In the genomic region with DNA sequence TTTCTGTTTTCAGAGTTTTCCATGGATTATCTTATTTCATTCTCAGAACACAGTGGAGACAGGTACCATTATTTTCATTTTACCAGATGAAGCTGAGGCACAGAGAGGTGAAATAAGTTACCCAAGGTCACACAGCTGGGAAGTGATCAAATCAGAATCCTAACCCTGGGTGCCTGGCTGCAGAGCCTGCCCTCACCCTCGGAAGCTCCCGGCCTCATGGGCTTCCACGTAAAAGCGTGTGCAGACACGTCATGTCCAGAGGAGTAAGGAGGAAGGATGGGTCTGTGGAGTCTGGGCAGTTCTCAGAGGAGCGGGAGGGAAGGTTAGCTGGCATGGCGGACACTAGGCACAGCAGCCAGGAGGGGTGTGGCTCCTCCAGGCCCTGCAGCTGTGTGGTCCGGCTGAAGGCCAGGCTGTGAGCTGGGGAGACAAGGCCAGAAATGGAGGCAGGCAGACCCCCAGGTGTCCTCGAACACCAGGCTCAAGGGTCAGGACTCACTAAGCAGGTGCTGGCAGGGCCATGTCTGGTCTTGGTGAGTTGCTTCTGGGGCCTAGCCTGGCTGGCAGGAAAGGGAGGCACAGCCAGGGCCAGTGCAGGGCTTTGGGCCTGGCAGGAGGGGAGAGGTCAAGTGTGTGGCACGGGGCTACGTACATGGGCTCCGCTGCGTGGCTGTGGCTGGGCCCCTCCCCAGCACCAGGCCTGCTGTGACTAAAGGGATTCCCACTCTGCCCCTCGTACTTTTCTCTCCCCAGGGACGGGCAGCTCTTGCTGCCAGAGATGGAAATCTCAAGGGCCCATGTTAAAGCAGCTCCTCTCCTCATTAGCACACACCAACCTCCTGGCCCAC, we compare ENCODE assay signal across 25 cellular contexts. TPM values are rescaled to one million over a fixed set of nuclear protein-coding genes. Genes with fewer than 3 reads are reported as not detected.
DNase-seq lines count a peak whose midpoint lies in the region; ATAC-seq and TF ChIP-seq lines count a peak whose summit lies in the region.
"Had no signal": no experiment of that assay in that cellular context is flagged by ENCODE, and none has a peak within 500 bp of the region (broad histone marks: within the 10 kb centered on the region; RNA-seq: fewer than 3 reads in every experiment).

No MANE protein-coding gene starts in this region.

- ATAC-seq in left ventricle myocardium superior, result peak; percentile 14
- peak; percentile 12 for ATAC-seq in esophagus mucosa
- ATAC-seq in GM18502 (IDR thresholded peaks at IDR 0.05; ENCODE audit: poor library complexity, unreplicated experiment), result no peak
- ATAC-seq: right lobe of liver; stimulated activated naive B cell treated with anti-CD40 and anti-IgM and Interleukin-4, amounts not matched to agents 10 μg/mL and 1 μg/mL and 100 μg/mL, for 72 hours had no signal

- H3K9me3 ChIP-seq in right atrium auricular region, result no peaks in the 10 kb centered on the region
- H3K9me3 ChIP-seq: right lobe of liver, thoracic aorta, vagina had no signal

- no peaks in the 10 kb centered on the region for H3K27me3 ChIP-seq in right atrium auricular region
- H3K27me3 ChIP-seq: right lobe of liver, vagina had no signal

- H3K27ac Mint-ChIP-seq in immature natural killer cell, result peak overlapping the region in 1 of 6 donors; percentile 28
- H3K27ac Mint-ChIP-seq: activated naive CD8-positive, alpha-beta T cell treated with anti-CD3 and anti-CD28 coated beads for 36 hours; activated T-helper 1 cell treated with anti-CD3 and anti-CD28 coated beads, Interleukin-12 subunit alpha, Interleukin-12 subunit beta, Interleukin-2, Interleukin-4 antibody, amounts not matched to agents 30 ng/mL and 10 ng/mL and 1 ng/mL, durations not matched to agents 14 hours and 24 hours and 36 hours; CD4-positive, alpha-beta memory T cell; natural killer cell treated with Interleukin-12 subunit alpha and Interleukin-12 subunit beta and Interleukin-15 and Interleukin-18, amount 100 ng/mL, for 72 hours; stimulated activated naive B cell treated with anti-CD40 and anti-IgM and Interleukin-4, amounts not matched to agents 10 μg/mL and 1 μg/mL and 100 μg/mL, for 72 hours had no signal

- H3K4me1 ChIP-seq in right atrium auricular region, result peaks cover 0 to 11% of the 10 kb centered on the region in 2 donors

- no peaks in the 10 kb centered on the region for H3K9me3 Mint-ChIP-seq in immature natural killer cell
- H3K9me3 Mint-ChIP-seq: activated naive CD8-positive, alpha-beta T cell treated with anti-CD3 and anti-CD28 coated beads for 36 hours; activated T-helper 1 cell treated with anti-CD3 and anti-CD28 coated beads, Interleukin-12 subunit alpha, Interleukin-12 subunit beta, Interleukin-2, Interleukin-4 antibody, amounts not matched to agents 30 ng/mL and 10 ng/mL and 1 ng/mL, durations not matched to agents 14 hours and 24 hours and 36 hours; CD4-positive, alpha-beta memory T cell; IgD-negative memory B cell; natural killer cell treated with Interleukin-12 subunit alpha and Interleukin-12 subunit beta and Interleukin-15 and Interleukin-18, amount 100 ng/mL, for 72 hours; stimulated activated naive B cell treated with anti-CD40 and anti-IgM and Interleukin-4, amounts not matched to agents 10 μg/mL and 1 μg/mL and 100 μg/mL, for 72 hours had no signal

- H3K36me3 ChIP-seq in right atrium auricular region, result peaks cover 27% of the 10 kb centered on the region

- peaks cover 8 to 16% (median 12%) of the 10 kb centered on the region in 3 donors for H3K36me3 Mint-ChIP-seq in immature natural killer cell
- H3K36me3 Mint-ChIP-seq: IgD-negative memory B cell; natural killer cell treated with Interleukin-12 subunit alpha and Interleukin-12 subunit beta and Interleukin-15 and Interleukin-18, amount 100 ng/mL, for 72 hours had no signal

- H3K27me3 Mint-ChIP-seq in immature natural killer cell (ENCODE audit: low read depth in 3 of 3), result peaks cover 1 to 2% (median 1%) of the 10 kb centered on the region in 3 donors
- H3K27me3 Mint-ChIP-seq: activated naive CD8-positive, alpha-beta T cell treated with anti-CD3 and anti-CD28 coated beads for 36 hours; CD4-positive, alpha-beta memory T cell; IgD-negative memory B cell; natural killer cell treated with Interleukin-12 subunit alpha and Interleukin-12 subunit beta and Interleukin-15 and Interleukin-18, amount 100 ng/mL, for 72 hours; stimulated activated naive B cell treated with anti-CD40 and anti-IgM and Interleukin-4, amounts not matched to agents 10 μg/mL and 1 μg/mL and 100 μg/mL, for 72 hours had no signal

- DNase-seq in left ventricle myocardium superior, result no peak
- DNase-seq in right atrium auricular region (ENCODE audit: low spot score), result no peak
- peak; percentile 55 for DNase-seq in posterior vena cava (ENCODE audit: low spot score)
- DNase-seq in immature natural killer cell, result no peak
- no peak for DNase-seq in dermis blood vessel endothelial cell
- no peak for DNase-seq in GM03348 (ENCODE audit: low spot score)
- DNase-seq: activated CD4-positive, alpha-beta T cell treated with anti-CD3 and anti-CD28 coated beads, Interleukin-2, amount 50 U/mL, for 4 hours; activated CD4-positive, CD25-positive, alpha-beta regulatory T cell; activated naive CD8-positive, alpha-beta T cell treated with anti-CD3 and anti-CD28 coated beads for 36 hours; CD4-positive, alpha-beta memory T cell; cerebellar nuclear complex; NCI-H1105 treated with DMSO at 0.1 percent for 48 hours; NCI-H2029; NCI-H526 treated with DMSO at 0.1 percent for 48 hours; stimulated activated CD4-positive, alpha-beta T cell treated with anti-CD3 and anti-CD28 coated beads, Interleukin-4, amount 100 ng/mL, for 4 hours; stimulated activated naive B cell treated with anti-CD40 and anti-IgM and Interleukin-4, amounts not matched to agents 10 μg/mL and 1 μg/mL and 100 μg/mL, for 72 hours; SW 1271 had no signal

- TF ChIP-seq CTCF in right atrium auricular region (IDR thresholded peaks at IDR 0.05), result no peak

- no peak overlapping the region for H3K4me3 ChIP-seq in right atrium auricular region
- H3K4me3 ChIP-seq: right lobe of liver, thoracic aorta, vagina had no signal

- no peak overlapping the region for H3K27ac ChIP-seq in right atrium auricular region
- H3K27ac ChIP-seq: right lobe of liver, thoracic aorta, vagina had no signal

- H3K4me3 Mint-ChIP-seq in immature natural killer cell, result no peak overlapping the region
- H3K4me3 Mint-ChIP-seq: activated naive CD8-positive, alpha-beta T cell treated with anti-CD3 and anti-CD28 coated beads for 36 hours; activated T-helper 1 cell treated with anti-CD3 and anti-CD28 coated beads, Interleukin-12 subunit alpha, Interleukin-12 subunit beta, Interleukin-2, Interleukin-4 antibody, amounts not matched to agents 30 ng/mL and 10 ng/mL and 1 ng/mL, durations not matched to agents 14 hours and 24 hours and 36 hours; natural killer cell treated with Interleukin-12 subunit alpha and Interleukin-12 subunit beta and Interleukin-15 and Interleukin-18, amount 100 ng/mL, for 72 hours; stimulated activated naive B cell treated with anti-CD40 and anti-IgM and Interleukin-4, amounts not matched to agents 10 μg/mL and 1 μg/mL and 100 μg/mL, for 72 hours had no signal

- intact Hi-C loops in left ventricle myocardium superior (cut with micrococcal nuclease), result no loop called here
- intact Hi-C loops in posterior vena cava (cut with DNase I), result no loop called here

- H3K4me1 Mint-ChIP-seq in immature natural killer cell, result peaks cover 15 to 23% of the 10 kb centered on the region in 2 donors

RNA-seq across cellular contexts. Expression of a gene that starts 5.6 kb away (rescaled TPM):
- total RNA-seq in left ventricle myocardium superior (37.1 TPM), right atrium auricular region (10 to 100 TPM; 33.5 to 57.7 TPM), esophagus mucosa (66.3 TPM), posterior vena cava (10 to 100 TPM; 85.0 to 90.5 TPM), dermis blood vessel endothelial cell (64.2 and 97.8 TPM in 2 replicates)
- 10 to 100 TPM; 11.7 to 50.8 (median 14.5) TPM for polyA plus RNA-seq in immature natural killer cell

RNA-seq across cellular contexts. Expression of a gene that starts 43.5 kb away (rescaled TPM):
- total RNA-seq in left ventricle myocardium superior (14.8 TPM), right atrium auricular region (10 to 100 TPM; 12.5 to 20.3 TPM), esophagus mucosa (8.3 TPM), posterior vena cava (10 to 100 TPM; 17.3 to 20.1 TPM), dermis blood vessel endothelial cell (8.2 and 11.9 TPM in 2 replicates)
- polyA plus RNA-seq in immature natural killer cell, result 1 to 10 TPM; 3.4 to 6.2 (median 4.2) TPM
